1 cellular context compared by ENCODE assay signal in genomic region chr15:41928100-41928499, GRCh38.
A peak's percentile ranks its signal among the peaks of the same experiment; 100 is the strongest.
TF ChIP-seq lines count a peak whose summit lies in the region.

No MANE protein-coding gene starts in this region.

TF ChIP-seq in HepG2, 621 proteins besides CTCF, POLR2A, EP300 and RAD21 (continued from another document and continues in another):
- peak; percentile 32; the same call in 1 of the 2 replicates for TF ChIP-seq REPIN1 (CRISPR knock-in tag; IDR thresholded peaks at IDR 0.05; ENCODE audit: borderline replicate concordance, low read depth)
- no peak for TF ChIP-seq ETV6 (CRISPR knock-in tag; conservative IDR thresholded peaks at IDR 0.05)
- peak; percentile 92 for TF ChIP-seq ZNF609 (CRISPR knock-in tag; IDR thresholded peaks at IDR 0.05; ENCODE audit: borderline replicate concordance)
- no peak for TF ChIP-seq KLF15 (CRISPR knock-in tag; IDR thresholded peaks at IDR 0.05; ENCODE audit: borderline replicate concordance)
- no peak for TF ChIP-seq CENPT (CRISPR knock-in tag; IDR thresholded peaks at IDR 0.05; ENCODE audit: low read depth)
- TF ChIP-seq ZFP36 (IDR thresholded peaks at IDR 0.05; ENCODE audit: borderline replicate concordance, low read depth, low read length, partially characterized antibody), result peak; percentile 87
- TF ChIP-seq, protein P1, sequence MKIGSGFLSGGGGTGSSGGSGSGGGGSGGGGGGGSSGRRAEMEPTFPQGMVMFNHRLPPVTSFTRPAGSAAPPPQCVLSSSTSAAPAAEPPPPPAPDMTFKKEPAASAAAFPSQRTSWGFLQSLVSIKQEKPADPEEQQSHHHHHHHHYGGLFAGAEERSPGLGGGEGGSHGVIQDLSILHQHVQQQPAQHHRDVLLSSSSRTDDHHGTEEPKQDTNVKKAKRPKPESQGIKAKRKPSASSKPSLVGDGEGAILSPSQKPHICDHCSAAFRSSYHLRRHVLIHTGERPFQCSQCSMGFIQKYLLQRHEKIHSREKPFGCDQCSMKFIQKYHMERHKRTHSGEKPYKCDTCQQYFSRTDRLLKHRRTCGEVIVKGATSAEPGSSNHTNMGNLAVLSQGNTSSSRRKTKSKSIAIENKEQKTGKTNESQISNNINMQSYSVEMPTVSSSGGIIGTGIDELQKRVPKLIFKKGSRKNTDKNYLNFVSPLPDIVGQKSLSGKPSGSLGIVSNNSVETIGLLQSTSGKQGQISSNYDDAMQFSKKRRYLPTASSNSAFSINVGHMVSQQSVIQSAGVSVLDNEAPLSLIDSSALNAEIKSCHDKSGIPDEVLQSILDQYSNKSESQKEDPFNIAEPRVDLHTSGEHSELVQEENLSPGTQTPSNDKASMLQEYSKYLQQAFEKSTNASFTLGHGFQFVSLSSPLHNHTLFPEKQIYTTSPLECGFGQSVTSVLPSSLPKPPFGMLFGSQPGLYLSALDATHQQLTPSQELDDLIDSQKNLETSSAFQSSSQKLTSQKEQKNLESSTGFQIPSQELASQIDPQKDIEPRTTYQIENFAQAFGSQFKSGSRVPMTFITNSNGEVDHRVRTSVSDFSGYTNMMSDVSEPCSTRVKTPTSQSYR (CRISPR knock-in tag; IDR thresholded peaks at IDR 0.05; ENCODE audit: borderline replicate concordance), result no peak
- TF ChIP-seq, protein P2, sequence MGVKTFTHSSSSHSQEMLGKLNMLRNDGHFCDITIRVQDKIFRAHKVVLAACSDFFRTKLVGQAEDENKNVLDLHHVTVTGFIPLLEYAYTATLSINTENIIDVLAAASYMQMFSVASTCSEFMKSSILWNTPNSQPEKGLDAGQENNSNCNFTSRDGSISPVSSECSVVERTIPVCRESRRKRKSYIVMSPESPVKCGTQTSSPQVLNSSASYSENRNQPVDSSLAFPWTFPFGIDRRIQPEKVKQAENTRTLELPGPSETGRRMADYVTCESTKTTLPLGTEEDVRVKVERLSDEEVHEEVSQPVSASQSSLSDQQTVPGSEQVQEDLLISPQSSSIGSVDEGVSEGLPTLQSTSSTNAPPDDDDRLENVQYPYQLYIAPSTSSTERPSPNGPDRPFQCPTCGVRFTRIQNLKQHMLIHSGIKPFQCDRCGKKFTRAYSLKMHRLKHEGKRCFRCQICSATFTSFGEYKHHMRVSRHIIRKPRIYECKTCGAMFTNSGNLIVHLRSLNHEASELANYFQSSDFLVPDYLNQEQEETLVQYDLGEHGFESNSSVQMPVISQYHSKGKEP (CRISPR knock-in tag; IDR thresholded peaks at IDR 0.05), result no peak
- no peak for TF ChIP-seq MTF1 (CRISPR knock-in tag; IDR thresholded peaks at IDR 0.05)
- TF ChIP-seq FOXJ3 (CRISPR knock-in tag; IDR thresholded peaks at IDR 0.05; ENCODE audit: borderline replicate concordance), result no peak
- no peak for TF ChIP-seq ZNF33B (CRISPR knock-in tag; IDR thresholded peaks at IDR 0.05)
- peak; percentile 66 for TF ChIP-seq GATAD2A (CRISPR knock-in tag; IDR thresholded peaks at IDR 0.05)
- TF ChIP-seq GFI1 (CRISPR knock-in tag; IDR thresholded peaks at IDR 0.05; ENCODE audit: borderline replicate concordance), result peak; percentile 55; the same call in 1 of the 2 replicates
- no peak for TF ChIP-seq GRHL1 (CRISPR knock-in tag; conservative IDR thresholded peaks at IDR 0.05)
- TF ChIP-seq TBX3 (IDR thresholded peaks at IDR 0.05; ENCODE audit: borderline replicate concordance), result peak; percentile 71; the same call in 1 of the 2 replicates
- peak; percentile 77 for TF ChIP-seq ZNF503 (CRISPR knock-in tag; IDR thresholded peaks at IDR 0.05)
- TF ChIP-seq SNAI1 (CRISPR knock-in tag; IDR thresholded peaks at IDR 0.05; ENCODE audit: borderline replicate concordance), result no peak
- TF ChIP-seq MIXL1 (CRISPR knock-in tag; IDR thresholded peaks at IDR 0.05), result no peak; the same call in 1 of the 2 replicates
- TF ChIP-seq ATF4 (CRISPR knock-in tag; IDR thresholded peaks at IDR 0.05), result peak in 1 of 2 experiments; percentile 22; a peak in 1 of 4 replicates
- no peak for TF ChIP-seq ELF4 (CRISPR knock-in tag; IDR thresholded peaks at IDR 0.05; ENCODE audit: borderline replicate concordance)
- 0 out of 2 replicates have a peak, but pooled peaks have one; percentile 27 for TF ChIP-seq KDM1A (CRISPR knock-in tag; IDR thresholded peaks at IDR 0.05)
- TF ChIP-seq ADNP (CRISPR knock-in tag; IDR thresholded peaks at IDR 0.05), result no peak
- peak; percentile 43; the same call in 1 of the 2 replicates for TF ChIP-seq CEBPB (IDR thresholded peaks at IDR 0.05; ENCODE audit: borderline replicate concordance, low read depth, low read length)
- TF ChIP-seq TEAD3 (CRISPR knock-in tag; optimal IDR thresholded peaks at IDR 0.05; ENCODE audit: borderline replicate concordance), result peak; percentile 95
- TF ChIP-seq ARID3A (IDR thresholded peaks at IDR 0.05; ENCODE audit: low read depth, low read length), result peak; percentile 99
- no peak for TF ChIP-seq SOX6 (IDR thresholded peaks at IDR 0.05)
- peak; percentile 64 for TF ChIP-seq SOX6 (CRISPR knock-in tag; IDR thresholded peaks at IDR 0.05)
- no peak for TF ChIP-seq ZEB1 (IDR thresholded peaks at IDR 0.05; ENCODE audit: insufficient replicate concordance, low read depth)
- TF ChIP-seq HOXA3 (CRISPR knock-in tag; IDR thresholded peaks at IDR 0.05), result no peak
- 0 out of 2 replicates have a peak, but pooled peaks have one; percentile 17 for TF ChIP-seq MAFF (IDR thresholded peaks at IDR 0.05; ENCODE audit: low read depth, low read length)
- TF ChIP-seq ZNF777 (CRISPR knock-in tag; IDR thresholded peaks at IDR 0.05), result no peak
- no peak for TF ChIP-seq ZNF326 (CRISPR knock-in tag; IDR thresholded peaks at IDR 0.05; ENCODE audit: borderline replicate concordance)
- no peak for TF ChIP-seq PLRG1 (conservative IDR thresholded peaks at IDR 0.05)
- TF ChIP-seq CAMTA2 (CRISPR knock-in tag; IDR thresholded peaks at IDR 0.05; ENCODE audit: borderline replicate concordance), result no peak
- peak; percentile 68; the same call in 1 of the 2 replicates for TF ChIP-seq DPF2 (CRISPR knock-in tag; IDR thresholded peaks at IDR 0.05; ENCODE audit: borderline replicate concordance, low read depth)
- TF ChIP-seq FOSL1 (CRISPR knock-in tag; IDR thresholded peaks at IDR 0.05; ENCODE audit: borderline replicate concordance), result no peak
- no peak for TF ChIP-seq YY1 (IDR thresholded peaks at IDR 0.05; ENCODE audit: insufficient read depth, insufficient replicate concordance, low read depth, low read length)
- TF ChIP-seq ISL2 (CRISPR knock-in tag; IDR thresholded peaks at IDR 0.05), result 0 out of 2 replicates have a peak, but pooled peaks have one; percentile 30
- TF ChIP-seq ZBTB1 (CRISPR knock-in tag; IDR thresholded peaks at IDR 0.05; ENCODE audit: borderline replicate concordance), result no peak
- no peak for TF ChIP-seq TCF7L2 (IDR thresholded peaks at IDR 0.05; ENCODE audit: low read depth, low read length)
- TF ChIP-seq ZFP91 (CRISPR knock-in tag; IDR thresholded peaks at IDR 0.05; ENCODE audit: borderline replicate concordance), result no peak
- no peak for TF ChIP-seq CREB1 (IDR thresholded peaks at IDR 0.05)
- TF ChIP-seq CREB1 (CRISPR knock-in tag; IDR thresholded peaks at IDR 0.05), result peak; percentile 31; the same call in 1 of the 2 replicates
- TF ChIP-seq MTF2 (CRISPR knock-in tag; IDR thresholded peaks at IDR 0.05; ENCODE audit: borderline replicate concordance), result no peak
- TF ChIP-seq NR0B2 (CRISPR knock-in tag; IDR thresholded peaks at IDR 0.05), result no peak
